ENCODE assay signal across 1 cellular context in genomic region chr12:43847427-43847826, GRCh38.
A peak's percentile ranks its signal among the peaks of the same experiment; 100 is the strongest.
TF ChIP-seq lines count a peak whose summit lies in the region.

No MANE protein-coding gene starts in this region.

TF ChIP-seq in K562, 482 proteins besides CTCF, POLR2A, EP300 and RAD21:
- TF ChIP-seq CBFA2T3 (IDR thresholded peaks at IDR 0.05) (no peak), ATF3 (IDR thresholded peaks at IDR 0.05) (peak; percentile 34), ATF3 (CRISPR knock-in tag; conservative IDR thresholded peaks at IDR 0.05) (no peak), CEBPG (CRISPR knock-in tag; IDR thresholded peaks at IDR 0.05) (no peak), CEBPG (tag; conservative IDR thresholded peaks at IDR 0.05 in 1 of 2, IDR thresholded peaks at IDR 0.05 in 1 of 2) (0 out of 4 replicates have a peak, but pooled peaks of 1 of the 2 experiments have one; percentile 27)
